22 cellular contexts compared by ENCODE assay signal in the genomic region with DNA sequence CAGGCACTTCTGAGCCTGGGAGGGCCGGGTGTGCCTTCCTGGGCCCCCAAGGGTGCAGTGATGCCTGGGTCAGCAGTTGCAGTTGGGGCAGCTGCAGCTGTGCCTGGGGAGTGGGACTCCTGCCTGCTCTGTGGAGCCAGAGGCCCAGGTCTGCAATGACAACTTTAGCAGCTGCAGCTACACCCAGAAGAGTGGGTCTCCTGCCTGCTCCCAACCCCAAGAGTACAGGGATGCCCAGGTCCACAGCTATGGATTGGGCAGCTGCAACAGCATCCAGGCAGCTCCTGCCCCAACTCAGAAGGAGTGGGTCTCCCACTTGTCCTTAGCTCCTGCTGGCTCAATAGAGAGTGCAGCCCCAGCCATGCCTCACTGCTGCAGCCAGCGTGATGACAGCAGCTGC.
"Had no signal": no experiment of that assay in that cellular context is flagged by ENCODE, and none has a peak within 500 bp of the region (broad histone marks: within the 10 kb centered on the region; RNA-seq: fewer than 3 reads in every experiment).

No MANE protein-coding gene starts in this region.

- H3K27ac ChIP-seq: left ventricle myocardium inferior, neutrophil, ovary, right atrium auricular region, skin epidermis, stomach, testis, tibial artery had no signal

- H3K27me3 ChIP-seq: neutrophil, ovary, right atrium auricular region, stomach, testis had no signal

- H3K9me3 ChIP-seq: left ventricle myocardium inferior, ovary, right atrium auricular region, testis, tibial artery had no signal

- H3K4me1 ChIP-seq: right atrium auricular region, stomach, testis, tibial artery had no signal

- H3K36me3 ChIP-seq: left ventricle myocardium inferior, neutrophil, ovary, right atrium auricular region, stomach, tibial artery had no signal

- FAIRE-seq: islet of Langerhans, urothelium cell line had no signal

- ATAC-seq: naive thymus-derived CD8-positive, alpha-beta T cell; sciatic nerve; stimulated activated naive B cell treated with anti-CD40 and anti-IgM and Interleukin-4, amounts not matched to agents 10 μg/mL and 1 μg/mL and 100 μg/mL, for 72 hours; stimulated activated naive CD8-positive, alpha-beta T cell treated with anti-CD3 and anti-CD28 coated beads, Interleukin-15, Interleukin-2, amounts not matched to agents 100 U/mL and 50 U/mL, for 24 hours had no signal

- H3K4me3 ChIP-seq: left ventricle myocardium inferior, lung, ovary, right atrium auricular region, skin epidermis, stomach, testis, tibial artery had no signal

- DNase-seq: hippocampal formation; left ventricle myocardium inferior; naive thymus-derived CD8-positive, alpha-beta T cell; occipital lobe; ovary; stimulated activated CD4-positive, alpha-beta T cell treated with anti-CD3 and anti-CD28 coated beads, Interleukin-12 subunit alpha, Interleukin-12 subunit beta, amount 100 ng/mL, for 4 hours; stimulated activated CD4-positive, alpha-beta T cell treated with anti-CD3 and anti-CD28 coated beads, Interleukin-15, amount 100 ng/mL, for 24 hours; stimulated activated CD4-positive, alpha-beta T cell treated with anti-CD3 and anti-CD28 coated beads, Interleukin-2, amount 100 ng/mL, for 24 hours; stimulated activated CD4-positive, alpha-beta T cell treated with anti-CD3 and anti-CD28 coated beads, Interleukin-4, amount 100 ng/mL, for 1 hour; stimulated activated naive B cell treated with anti-CD40 and anti-IgM and Interleukin-4, amounts not matched to agents 10 μg/mL and 1 μg/mL and 100 μg/mL, for 72 hours; stimulated activated naive CD8-positive, alpha-beta T cell treated with anti-CD3 and anti-CD28 coated beads, Interleukin-15, Interleukin-2, amounts not matched to agents 100 U/mL and 50 U/mL, for 24 hours; stomach; testis; tibial artery; trophoblast cell had no signal
